ENCODE assay signal across 1 cellular context in genomic region chr22:24315367-24315781, GRCh38.
TF ChIP-seq lines count a peak whose summit lies in the region.

No MANE protein-coding gene starts in this region.

TF ChIP-seq in IMR-90, 13 proteins besides CTCF, POLR2A, EP300 and RAD21:
- TF ChIP-seq ELK1 (IDR thresholded peaks at IDR 0.05; ENCODE audit: borderline replicate concordance, low read depth, low read length) (no peak), MAZ (IDR thresholded peaks at IDR 0.05; ENCODE audit: borderline replicate concordance, low read depth, low read length) (no peak), NFE2L2 (IDR thresholded peaks at IDR 0.05; ENCODE audit: low read depth, low read length) (no peak), CHD1 (IDR thresholded peaks at IDR 0.05; ENCODE audit: low read depth, low read length) (no peak), BHLHE40 (IDR thresholded peaks at IDR 0.05; ENCODE audit: low read depth, low read length) (peak; percentile 45; the same call in 1 of the 2 replicates), RCOR1 (IDR thresholded peaks at IDR 0.05; ENCODE audit: insufficient replicate concordance, low read length) (no peak), RFX5 (IDR thresholded peaks at IDR 0.05; ENCODE audit: low read depth, low read length) (no peak), USF2 (IDR thresholded peaks at IDR 0.05; ENCODE audit: low read depth, low read length) (no peak)
